In the genomic region with DNA sequence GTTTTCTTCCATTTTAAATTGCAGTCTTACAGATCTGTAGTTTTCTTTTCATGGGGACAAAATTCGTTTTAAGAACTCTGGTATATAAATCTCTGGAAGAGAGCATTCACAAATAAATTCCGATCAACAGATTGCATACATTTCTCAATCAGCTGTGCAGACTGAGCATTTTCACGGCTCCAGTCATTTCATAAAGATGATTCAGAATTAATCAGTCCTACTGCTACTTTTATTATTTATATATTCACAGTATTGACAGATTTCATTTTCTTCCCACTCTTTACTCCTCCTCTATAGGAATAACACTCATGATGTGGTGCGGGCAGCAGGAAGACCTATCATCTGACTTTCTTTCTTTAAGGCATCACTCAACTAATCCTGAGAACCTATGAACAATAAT, we compare ENCODE assay signal across 23 cellular contexts.
"Had no signal": no experiment of that assay in that cellular context is flagged by ENCODE, and none has a peak within 500 bp of the region (broad histone marks: within the 10 kb centered on the region; RNA-seq: fewer than 3 reads in every experiment).

No MANE protein-coding gene starts in this region.

- H3K4me2 ChIP-seq: neural progenitor cell had no signal

- DNase-seq: colonic mucosa; effector CD8-positive, alpha-beta T cell; endodermal cell; erythroblast; esophagus squamous epithelium; foreskin melanocyte; hypothalamus; immature natural killer cell; mesenchymal stem cell; mucosa of descending colon; naive thymus-derived CD4-positive, alpha-beta T cell; right lobe of liver; small intestine; stimulated activated CD4-positive, alpha-beta T cell treated with anti-CD3 and anti-CD28 coated beads, Interleukin-15, amount 100 ng/mL, for 24 hours; stimulated activated CD4-positive, alpha-beta T cell treated with anti-CD3 and anti-CD28 coated beads, Interleukin-2, amount 100 ng/mL, for 48 hours; stimulated activated naive B cell treated with anti-CD40 and anti-IgM and Interleukin-4, amounts not matched to agents 10 μg/mL and 1 μg/mL and 100 μg/mL, for 72 hours; upper lobe of left lung had no signal

- H3K4me1 ChIP-seq: colonic mucosa, esophagus squamous epithelium, neural progenitor cell, parathyroid adenoma, right lobe of liver, tibial nerve, upper lobe of left lung had no signal

- H3K79me2 ChIP-seq: parathyroid adenoma had no signal

- H3K9ac ChIP-seq: neural progenitor cell, parathyroid adenoma had no signal

- H3K36me3 ChIP-seq: colonic mucosa, esophagus squamous epithelium, neural progenitor cell, right lobe of liver, thoracic aorta, tibial nerve, upper lobe of left lung had no signal

- H2AFZ ChIP-seq: neural progenitor cell, parathyroid adenoma had no signal

- ATAC-seq: left lobe of liver; mucosa of descending colon; naive thymus-derived CD4-positive, alpha-beta T cell; right lobe of liver; stimulated activated naive B cell treated with anti-CD40 and anti-IgM and Interleukin-4, amounts not matched to agents 10 μg/mL and 1 μg/mL and 100 μg/mL, for 72 hours had no signal

- H3K27me3 ChIP-seq: colonic mucosa, esophagus squamous epithelium, neural progenitor cell, right lobe of liver, tibial nerve, upper lobe of left lung had no signal

- H3K9me3 ChIP-seq: colonic mucosa, esophagus squamous epithelium, mucosa of descending colon, right lobe of liver, thoracic aorta, tibial nerve, upper lobe of left lung had no signal

- H3K27ac ChIP-seq: colonic mucosa, esophagus squamous epithelium, neural progenitor cell, parathyroid adenoma, right lobe of liver, thoracic aorta, tibial nerve, upper lobe of left lung had no signal

- H3K4me3 ChIP-seq: colonic mucosa, esophagus squamous epithelium, lung, mucosa of descending colon, neural progenitor cell, right lobe of liver, thoracic aorta, tibial nerve, upper lobe of left lung had no signal
